ENCODE assay signal across 1 cellular context in the genomic region with DNA sequence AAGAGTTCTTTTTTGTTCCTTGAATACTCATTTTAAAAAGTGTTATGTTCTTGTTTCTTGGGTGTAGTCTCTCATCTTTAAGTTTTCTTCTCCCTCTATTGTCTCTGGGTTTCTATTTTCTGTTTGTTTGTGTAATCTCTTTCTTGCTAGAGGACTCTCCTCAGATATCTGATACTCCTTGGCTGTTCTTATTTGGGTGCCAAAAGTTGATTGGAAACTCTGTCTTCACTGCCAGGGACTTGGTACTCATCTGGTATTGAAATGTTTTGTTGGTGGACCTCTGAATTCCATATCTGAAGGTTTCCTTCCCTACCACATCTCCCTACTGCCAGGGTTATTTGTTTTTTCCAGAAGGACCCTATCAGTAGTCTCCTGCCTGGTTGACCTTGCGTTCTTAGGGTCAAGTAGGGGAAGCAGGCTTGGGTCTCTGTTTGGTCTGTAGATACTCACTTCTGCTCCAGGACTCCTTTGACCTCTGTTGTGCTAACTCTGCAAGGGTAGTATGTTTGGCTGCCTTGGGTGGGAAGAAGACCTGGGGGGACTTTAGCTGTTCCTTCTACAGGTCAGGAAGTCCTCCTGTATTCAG.
TF ChIP-seq lines count a peak whose summit lies in the region.

No MANE protein-coding gene starts in this region.

TF ChIP-seq in GM12878, 131 proteins besides CTCF, POLR2A, EP300 and RAD21:
- no peak for TF ChIP-seq MEF2A (IDR thresholded peaks at IDR 0.05; ENCODE audit: insufficient read depth, low read depth, low read length)
- TF ChIP-seq SIN3A (IDR thresholded peaks at IDR 0.05; ENCODE audit: low read depth, low read length) = no peak
- TF ChIP-seq BCL11A (IDR thresholded peaks at IDR 0.05; ENCODE audit: low read depth, low read length) = no peak
- TF ChIP-seq PAX8 (IDR thresholded peaks at IDR 0.05) = no peak
- no peak for TF ChIP-seq BACH1 (IDR thresholded peaks at IDR 0.05; ENCODE audit: borderline replicate concordance)
- no peak for TF ChIP-seq MYC (IDR thresholded peaks at IDR 0.05; ENCODE audit: insufficient read depth, insufficient read length, insufficient replicate concordance, low read length, severe bottlenecking)
- TF ChIP-seq, protein P1, sequence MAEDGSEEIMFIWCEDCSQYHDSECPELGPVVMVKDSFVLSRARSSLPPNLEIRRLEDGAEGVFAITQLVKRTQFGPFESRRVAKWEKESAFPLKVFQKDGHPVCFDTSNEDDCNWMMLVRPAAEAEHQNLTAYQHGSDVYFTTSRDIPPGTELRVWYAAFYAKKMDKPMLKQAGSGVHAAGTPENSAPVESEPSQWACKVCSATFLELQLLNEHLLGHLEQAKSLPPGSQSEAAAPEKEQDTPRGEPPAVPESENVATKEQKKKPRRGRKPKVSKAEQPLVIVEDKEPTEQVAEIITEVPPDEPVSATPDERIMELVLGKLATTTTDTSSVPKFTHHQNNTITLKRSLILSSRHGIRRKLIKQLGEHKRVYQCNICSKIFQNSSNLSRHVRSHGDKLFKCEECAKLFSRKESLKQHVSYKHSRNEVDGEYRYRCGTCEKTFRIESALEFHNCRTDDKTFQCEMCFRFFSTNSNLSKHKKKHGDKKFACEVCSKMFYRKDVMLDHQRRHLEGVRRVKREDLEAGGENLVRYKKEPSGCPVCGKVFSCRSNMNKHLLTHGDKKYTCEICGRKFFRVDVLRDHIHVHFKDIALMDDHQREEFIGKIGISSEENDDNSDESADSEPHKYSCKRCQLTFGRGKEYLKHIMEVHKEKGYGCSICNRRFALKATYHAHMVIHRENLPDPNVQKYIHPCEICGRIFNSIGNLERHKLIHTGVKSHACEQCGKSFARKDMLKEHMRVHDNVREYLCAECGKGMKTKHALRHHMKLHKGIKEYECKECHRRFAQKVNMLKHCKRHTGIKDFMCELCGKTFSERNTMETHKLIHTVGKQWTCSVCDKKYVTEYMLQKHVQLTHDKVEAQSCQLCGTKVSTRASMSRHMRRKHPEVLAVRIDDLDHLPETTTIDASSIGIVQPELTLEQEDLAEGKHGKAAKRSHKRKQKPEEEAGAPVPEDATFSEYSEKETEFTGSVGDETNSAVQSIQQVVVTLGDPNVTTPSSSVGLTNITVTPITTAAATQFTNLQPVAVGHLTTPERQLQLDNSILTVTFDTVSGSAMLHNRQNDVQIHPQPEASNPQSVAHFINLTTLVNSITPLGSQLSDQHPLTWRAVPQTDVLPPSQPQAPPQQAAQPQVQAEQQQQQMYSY (CRISPR knock-in tag; IDR thresholded peaks at IDR 0.05) = no peak
TF ChIP-seq in GM12878: peak in this region for 0.
